ENCODE assay signal across 1 cellular context in genomic region chr3:31077021-31077601, GRCh38.
TF ChIP-seq lines count a peak whose summit lies in the region.

No MANE protein-coding gene starts in this region.

TF ChIP-seq in SK-N-SH treated with all-trans-retinoic acid at 6 μM for 48 hours, 23 proteins besides CTCF, POLR2A, EP300 and RAD21 (continued from another document):
- TF ChIP-seq CREB5 (CRISPR knock-in tag; IDR thresholded peaks at IDR 0.05; ENCODE audit: low read depth) (no peak), ESRRG (CRISPR knock-in tag; IDR thresholded peaks at IDR 0.05) (no peak), ARNTL (CRISPR knock-in tag; IDR thresholded peaks at IDR 0.05; ENCODE audit: borderline replicate concordance, low read depth) (no peak), ZFP3 (CRISPR knock-in tag; IDR thresholded peaks at IDR 0.05) (no peak), TOX (CRISPR knock-in tag; IDR thresholded peaks at IDR 0.05; ENCODE audit: borderline replicate concordance) (no peak), PPARA (CRISPR knock-in tag; IDR thresholded peaks at IDR 0.05; ENCODE audit: borderline replicate concordance) (no peak), PATZ1 (CRISPR knock-in tag; IDR thresholded peaks at IDR 0.05; ENCODE audit: borderline replicate concordance) (no peak)
TF ChIP-seq in SK-N-SH treated with all-trans-retinoic acid at 6 μM for 48 hours: peak in this region for 0.
